ENCODE assay signal across 8 cellular contexts in the genomic region with DNA sequence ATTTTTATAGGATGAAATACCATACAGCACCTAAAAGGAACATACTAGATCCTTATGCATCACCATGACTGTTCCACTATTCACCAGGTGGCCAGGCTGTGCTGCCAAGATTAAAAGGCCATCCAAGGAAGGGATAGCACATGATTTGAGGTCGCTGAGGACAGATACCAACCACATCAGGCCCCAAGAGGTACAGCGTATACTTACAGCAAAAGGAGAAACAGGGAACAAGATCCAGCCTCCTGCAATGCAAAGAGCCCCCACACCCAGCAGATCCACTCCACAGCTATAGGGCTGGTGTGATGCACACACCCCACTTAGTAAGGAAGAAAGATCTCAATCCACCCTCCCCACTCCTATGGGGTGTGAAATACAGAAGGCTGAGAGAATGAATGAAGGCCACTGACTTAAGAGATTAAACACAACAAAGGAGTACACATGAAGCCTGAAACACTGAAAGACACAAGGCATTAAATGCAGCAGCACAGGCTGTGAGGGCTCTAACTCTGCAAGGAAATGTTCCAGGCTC. TPM values are rescaled to one million over a fixed set of nuclear protein-coding genes. Genes with fewer than 3 reads are reported as not detected.
DNase-seq lines count a peak whose midpoint lies in the region; ATAC-seq, FAIRE-seq and TF ChIP-seq lines count a peak whose summit lies in the region.

No MANE protein-coding gene starts in this region.

- ATAC-seq in thoracic aorta (ENCODE audit: insufficient number of reproducible peaks, low FRiP score, low read depth) (no peak), GM18870 (IDR thresholded peaks at IDR 0.05; ENCODE audit: unreplicated experiment) (no peak)

- H3K9ac ChIP-seq in HUES48 (ENCODE audit: low read depth, low read length): no peak overlapping the region
- peak overlapping the region; percentile 20 to 81 for H3K9ac ChIP-seq in kidney (ENCODE audit: low read length in 2 of 2)

- H3K27ac ChIP-seq in HUES48 (ENCODE audit: low read depth, low read length) (no peak overlapping the region), ascending aorta (peak overlapping the region in 1 of 2 donors; percentile 89), kidney (ENCODE audit: low read depth in 2 of 2, low read length in 2 of 2) (no peak overlapping the region), thoracic aorta (peak overlapping the region in 1 of 2 donors; percentile 71)

- peaks cover 25% of the 10 kb centered on the region; the same call in 1 of the 2 replicates for H3K4me1 ChIP-seq in HUES48 (ENCODE audit: control insufficient read depth, insufficient read depth, low read length)
- H3K4me1 ChIP-seq in ascending aorta: peaks cover 0 to 11% of the 10 kb centered on the region in 2 donors
- H3K4me1 ChIP-seq in kidney (ENCODE audit: control insufficient read depth in 1 of 2, insufficient read depth in 1 of 2, low read depth in 1 of 2, low read length in 2 of 2): peaks cover 0 to 9% of the 10 kb centered on the region in 2 donors
- peaks cover 9 to 26% of the 10 kb centered on the region in 2 donors for H3K4me1 ChIP-seq in thoracic aorta (ENCODE audit: control insufficient read depth in 1 of 2, low read depth in 2 of 2)

- intact Hi-C loops in ascending aorta (cut with DNase I) (no loop called here), kidney (cut with DNase I) (no loop called here)

- H3K9me3 ChIP-seq in HUES48 (ENCODE audit: control insufficient read depth, insufficient read depth, low read length) (no peaks in the 10 kb centered on the region), ascending aorta (peaks cover 2 to 14% of the 10 kb centered on the region in 2 donors), kidney (ENCODE audit: control insufficient read depth in 1 of 2, low read length in 2 of 2) (no peaks in the 10 kb centered on the region), thoracic aorta (no peaks in the 10 kb centered on the region)

- H3K4me3 ChIP-seq in HUES48 (ENCODE audit: low read depth, low read length) (peak overlapping the region; percentile 98), ascending aorta (peak overlapping the region; percentile 96), kidney (ENCODE audit: low read length in 2 of 2) (peak overlapping the region; percentile 77 to 90), thoracic aorta (peak overlapping the region; percentile 76)

- no peaks in the 10 kb centered on the region for H3K36me3 ChIP-seq in HUES48 (ENCODE audit: control insufficient read depth, insufficient read depth, low read length)
- H3K36me3 ChIP-seq in ascending aorta: peaks cover 0 to 5% of the 10 kb centered on the region in 2 donors
- no peaks in the 10 kb centered on the region for H3K36me3 ChIP-seq in kidney (ENCODE audit: control insufficient read depth in 1 of 2, insufficient read depth in 2 of 2, low read length in 2 of 2)
- H3K36me3 ChIP-seq in thoracic aorta: no peaks in the 10 kb centered on the region

- DNase-seq in ELF-1 (ENCODE audit: low read depth, low spot score) (peak; percentile 15), ascending aorta (ENCODE audit: low spot score in 2 of 2) (no peak), kidney (no peak), thoracic aorta (ENCODE audit: low spot score) (no peak), activated gamma-delta T cell (lab: John Stamatoyannopoulos, UW) (no peak)
- DNase-seq in NK-92 treated with Interleukin-12 subunit alpha and Interleukin-12 subunit beta, amount 100 ng/mL, for 24 hours (lab: John Stamatoyannopoulos, UW): no peak

- no peak for TF ChIP-seq CTCF in ascending aorta (IDR thresholded peaks at IDR 0.05)
- no peak for TF ChIP-seq CTCF in kidney (IDR thresholded peaks at IDR 0.05; ENCODE audit: borderline replicate concordance, extremely low read depth, insufficient read depth)
- no peak for TF ChIP-seq CTCF in thoracic aorta (IDR thresholded peaks at IDR 0.05)

- H3K27me3 ChIP-seq in HUES48 (ENCODE audit: control insufficient read depth, insufficient read depth, low read length) (no peaks in the 10 kb centered on the region), ascending aorta (no peaks in the 10 kb centered on the region), thoracic aorta (replicated peaks; ENCODE audit: insufficient read depth) (no peaks in the 10 kb centered on the region)

- no peak for FAIRE-seq in kidney (lab: Jason Lieb, UNC)

RNA-seq across cellular contexts. Expression of gene ZNF445, which starts 32.0 kb away (rescaled TPM):
- total RNA-seq in ascending aorta (6.6 TPM), kidney (19.6 TPM), thoracic aorta (10 to 100 TPM in 1 of 2 donors, 1 to 10 TPM in 1; 9.2 to 15.7 TPM)
- polyA plus RNA-seq in kidney (ENCODE audit: insufficient read depth, low read depth, low replicate concordance): 2.3 TPM

RNA-seq across cellular contexts. Expression of gene ZKSCAN7, which starts 45.5 kb away (rescaled TPM):
- not detected for total RNA-seq in ascending aorta
- total RNA-seq in kidney: 7.9 TPM
- 2.2 TPM for polyA plus RNA-seq in kidney (ENCODE audit: insufficient read depth, low read depth, low replicate concordance)
- 1 to 10 TPM; 2.5 to 5.4 TPM for total RNA-seq in thoracic aorta
